Comparison of ENCODE assay signal across 1 cellular context in the genomic region with DNA sequence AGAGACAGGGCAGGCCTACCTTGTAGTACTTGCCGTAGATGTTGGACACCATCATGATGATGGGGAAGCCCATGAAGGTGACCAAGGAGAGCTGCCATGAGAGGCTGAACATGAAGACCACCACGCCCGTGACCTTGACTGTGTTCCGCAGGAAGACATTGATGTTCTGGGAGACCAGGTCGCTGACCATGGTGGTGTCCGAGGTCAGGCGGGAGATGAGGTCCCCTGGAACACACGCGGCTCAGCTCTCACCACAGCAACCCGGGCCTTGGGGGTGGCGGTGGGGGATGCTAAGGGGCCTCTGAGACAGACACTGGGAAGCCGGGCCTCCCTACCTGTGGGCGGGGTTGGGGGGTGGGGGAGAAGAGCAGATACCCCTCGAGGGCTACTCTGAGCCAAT.
TF ChIP-seq lines count a peak whose summit lies in the region.

No MANE protein-coding gene starts in this region.

TF ChIP-seq in HEK293, 187 proteins besides CTCF, POLR2A, EP300 and RAD21 (continued from another document):
- peak; percentile 70 for TF ChIP-seq REST (tag by site-specific recombination; IDR thresholded peaks at IDR 0.05)
TF ChIP-seq in HEK293: peak in this region for 1.
